ENCODE assay signal across 1 cellular context in genomic region chr2:27083410-27084296, GRCh38.
TF ChIP-seq lines count a peak whose summit lies in the region.

No MANE protein-coding gene starts in this region.

TF ChIP-seq in HepG2, 621 proteins besides CTCF, POLR2A, EP300 and RAD21 (continues in another document):
- 0 out of 2 replicates have a peak, but pooled peaks have one; percentile 36 for TF ChIP-seq HOXA5 (CRISPR knock-in tag; IDR thresholded peaks at IDR 0.05)
- peak; percentile 48; the same call in 1 of the 2 replicates for TF ChIP-seq ZNF687 (CRISPR knock-in tag; IDR thresholded peaks at IDR 0.05)
- TF ChIP-seq GABPB1 (CRISPR knock-in tag; IDR thresholded peaks at IDR 0.05): peak; percentile 30; the same call in 1 of the 2 replicates
- TF ChIP-seq DMAP1 (CRISPR knock-in tag; IDR thresholded peaks at IDR 0.05): 0 out of 2 replicates have a peak, but pooled peaks have one; percentile 29
- no peak for TF ChIP-seq ZNF136 (CRISPR knock-in tag; IDR thresholded peaks at IDR 0.05; ENCODE audit: low read depth)
- peak; percentile 26; the same call in 1 of the 2 replicates for TF ChIP-seq RBFOX2 (IDR thresholded peaks at IDR 0.05; ENCODE audit: low read depth, low read length)
- TF ChIP-seq ZNF17 (CRISPR knock-in tag; IDR thresholded peaks at IDR 0.05): no peak
- TF ChIP-seq HDAC2 (CRISPR knock-in tag; IDR thresholded peaks at IDR 0.05): peak; percentile 18; the same call in 1 of the 2 replicates
- 0 out of 2 replicates have a peak, but pooled peaks have one; percentile 12 for TF ChIP-seq ZNF614 (CRISPR knock-in tag; IDR thresholded peaks at IDR 0.05; ENCODE audit: borderline replicate concordance)
- peak; percentile 54; the same call in 1 of the 2 replicates for TF ChIP-seq ZFY (CRISPR knock-in tag; IDR thresholded peaks at IDR 0.05)
- TF ChIP-seq ZNF484 (CRISPR knock-in tag; IDR thresholded peaks at IDR 0.05; ENCODE audit: borderline replicate concordance, low read depth): no peak
- no peak for TF ChIP-seq ZBTB4 (CRISPR knock-in tag; IDR thresholded peaks at IDR 0.05; ENCODE audit: borderline replicate concordance)
- TF ChIP-seq SOX6 (IDR thresholded peaks at IDR 0.05): no peak
- TF ChIP-seq SOX6 (CRISPR knock-in tag; IDR thresholded peaks at IDR 0.05): no peak
- no peak for TF ChIP-seq NFAT5 (CRISPR knock-in tag; IDR thresholded peaks at IDR 0.05)
- 0 out of 2 replicates have a peak, but pooled peaks have one; percentile 73 for TF ChIP-seq ZNF724P (CRISPR knock-in tag; IDR thresholded peaks at IDR 0.05; ENCODE audit: borderline replicate concordance)
- TF ChIP-seq SAP130 (CRISPR knock-in tag; IDR thresholded peaks at IDR 0.05; ENCODE audit: low read depth): 0 out of 2 replicates have a peak, but pooled peaks have one; percentile 27
- peak; percentile 23; the same call in 1 of the 2 replicates for TF ChIP-seq HOXA3 (CRISPR knock-in tag; IDR thresholded peaks at IDR 0.05)
- no peak for TF ChIP-seq PRDM4 (CRISPR knock-in tag; IDR thresholded peaks at IDR 0.05; ENCODE audit: borderline replicate concordance)
- TF ChIP-seq SRSF4 (IDR thresholded peaks at IDR 0.05; ENCODE audit: low read depth, low read length, poor library complexity, severe bottlenecking): no peak
- peak; percentile 37; the same call in 1 of the 2 replicates for TF ChIP-seq MED1 (CRISPR knock-in tag; IDR thresholded peaks at IDR 0.05)
- peak; percentile 58; the same call in 1 of the 2 replicates for TF ChIP-seq ZFX (CRISPR knock-in tag; IDR thresholded peaks at IDR 0.05; ENCODE audit: low read depth)
- TF ChIP-seq ZNF574 (CRISPR knock-in tag; IDR thresholded peaks at IDR 0.05): peak; percentile 68
- no peak for TF ChIP-seq ZNF850 (CRISPR knock-in tag; conservative IDR thresholded peaks at IDR 0.05)
- TF ChIP-seq, protein P1, sequence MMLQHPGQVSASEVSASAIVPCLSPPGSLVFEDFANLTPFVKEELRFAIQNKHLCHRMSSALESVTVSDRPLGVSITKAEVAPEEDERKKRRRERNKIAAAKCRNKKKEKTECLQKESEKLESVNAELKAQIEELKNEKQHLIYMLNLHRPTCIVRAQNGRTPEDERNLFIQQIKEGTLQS (CRISPR knock-in tag; IDR thresholded peaks at IDR 0.05): peak; percentile 71; the same call in 1 of the 2 replicates
- TF ChIP-seq SP5 (CRISPR knock-in tag; IDR thresholded peaks at IDR 0.05; ENCODE audit: borderline replicate concordance, low read depth): peak; percentile 17; the same call in 1 of the 2 replicates
- 0 out of 2 replicates have a peak, but pooled peaks have one; percentile 39 for TF ChIP-seq RFXAP (CRISPR knock-in tag; IDR thresholded peaks at IDR 0.05; ENCODE audit: borderline replicate concordance)
- TF ChIP-seq ATF4 (CRISPR knock-in tag; IDR thresholded peaks at IDR 0.05): peak in 1 of 2 experiments; percentile 94; a peak in 2 of 4 replicates
- peak; percentile 14; the same call in 1 of the 2 replicates for TF ChIP-seq ZNF280B (CRISPR knock-in tag; IDR thresholded peaks at IDR 0.05; ENCODE audit: borderline replicate concordance)
- TF ChIP-seq CBX5 (CRISPR knock-in tag; IDR thresholded peaks at IDR 0.05; ENCODE audit: borderline replicate concordance): 0 out of 2 replicates have a peak, but pooled peaks have one; percentile 12
- no peak for TF ChIP-seq SOX13 (IDR thresholded peaks at IDR 0.05)
- 0 out of 4 replicates have a peak, but pooled peaks of 1 of the 2 experiments have one; percentile 10 for TF ChIP-seq SOX13 (CRISPR knock-in tag; conservative IDR thresholded peaks at IDR 0.05 in 1 of 2, IDR thresholded peaks at IDR 0.05 in 1 of 2)
